ENCODE assay signal across 25 cellular contexts in genomic region chr10:130477360-130477759, GRCh38.
"Had no signal": no experiment of that assay in that cellular context is flagged by ENCODE, and none has a peak within 500 bp of the region (broad histone marks: within the 10 kb centered on the region; RNA-seq: fewer than 3 reads in every experiment).

No MANE protein-coding gene starts in this region.

- DNase-seq: activated CD4-positive, alpha-beta T cell treated with anti-CD3 and anti-CD28 coated beads for 36 hours; activated CD4-positive, alpha-beta T cell treated with anti-CD3 and anti-CD28 coated beads, Interleukin-2, amount 10 ng/mL, durations not matched to agents 7 days and 5 days; activated CD4-positive, alpha-beta T cell treated with anti-CD3 and anti-CD28 coated beads, Interleukin-2, amount 50 U/mL, for 48 hours; activated CD8-positive, alpha-beta T cell treated with anti-CD3 and anti-CD28 coated beads, Interleukin-2, amount 10 ng/mL, durations not matched to agents 7 days and 5 days; activated gamma-delta T cell; activated naive CD4-positive, alpha-beta T cell treated with Interleukin-2 at 50 U/mL for 16 hours; activated T-cell treated with anti-CD3 and anti-CD28 coated beads, Interleukin-2, amount 50 U/mL, for 24 hours; anterior cingulate cortex; brain microvascular endothelial cell; Kasumi-1; KG1; MG63; NCI-H1048; NCI-H1105 treated with DMSO at 0.1 percent for 48 hours; NCI-H1436; NCI-H1694; NCI-H1930; NCI-H2081 treated with DMSO at 0.1 percent for 48 hours; NCI-H345; NCI-H524 treated with DMSO at 0.1 percent for 48 hours; SHP77; SJCRH30 had no signal

- H3K27ac ChIP-seq: brain microvascular endothelial cell, cardiac muscle cell, SJCRH30, SK-N-MC had no signal

- FAIRE-seq: TTC549 had no signal

- H3K9me3 ChIP-seq: MG63, SJCRH30 had no signal

- H3K36me3 ChIP-seq: brain microvascular endothelial cell, cardiac muscle cell, MG63, SJCRH30 had no signal

- H3K4me3 ChIP-seq: cardiac muscle cell, MG63, SJCRH30, SK-N-MC had no signal

- H3K27me3 ChIP-seq: brain microvascular endothelial cell, cardiac muscle cell, MG63, SJCRH30 had no signal

- H3K4me1 ChIP-seq: SJCRH30 had no signal
